8 cellular contexts compared by ENCODE assay signal in genomic region chr10:1368772-1369171, GRCh38.
A peak's percentile ranks its signal among the peaks of the same experiment; 100 is the strongest.
DNase-seq lines count a peak whose midpoint lies in the region; ATAC-seq and TF ChIP-seq lines count a peak whose summit lies in the region.

No MANE protein-coding gene starts in this region.

- peaks cover 13 to 53% (median 26%) of the 10 kb centered on the region in 5 donors for H3K27me3 Mint-ChIP-seq in naive thymus-derived CD8-positive, alpha-beta T cell

- no peaks in the 10 kb centered on the region for H4K20me1 ChIP-seq in OCI-LY7 (ENCODE audit: insufficient read depth, low read length)

- H3K4me1 Mint-ChIP-seq in naive thymus-derived CD8-positive, alpha-beta T cell: peaks cover 0 to 2% (median 0%) of the 10 kb centered on the region in 4 donors

- intact Hi-C loops in OCI-LY7 (cut with micrococcal nuclease; ENCODE audit: unreplicated experiment): no loop called here

- no peaks in the 10 kb centered on the region for H3K4me1 ChIP-seq in OCI-LY7 (ENCODE audit: insufficient read depth, low read length, poor library complexity, severe bottlenecking)

- H3K4me2 ChIP-seq in OCI-LY7 (ENCODE audit: low read length): no peak overlapping the region

- POLR2A ChIA-PET in OCI-LY7 (lab: Charles Lee): interaction anchor here (0.6 kb wide), 3 partner anchors 11 to 38 kb away, joined by 3 to 6 read pairs (median 3); no protein-coding TSS in a partner anchor
- POLR2A ChIA-PET in naive thymus-derived CD8-positive, alpha-beta T cell (lab: Charles Lee): no interaction called here

- peak; percentile 46 to 54 for ATAC-seq in naive thymus-derived CD8-positive, alpha-beta T cell

- DNase-seq in activated naive CD4-positive, alpha-beta T cell treated with Interleukin-2 at 50 U/mL for 16 hours: peak; percentile 29
- DNase-seq in activated naive CD4-positive, alpha-beta T cell (lab: John Stamatoyannopoulos, UW): no peak
- peak; percentile 58 for DNase-seq in OCI-LY7 (ENCODE audit: low spot score)
- DNase-seq in dermis blood vessel endothelial cell: peak; percentile 18
- peak in 2 of 10 donors; percentile 10 to 21 for DNase-seq in naive thymus-derived CD8-positive, alpha-beta T cell
- DNase-seq in COR-L47 (lab: John Stamatoyannopoulos, UW): no peak
- DNase-seq in NCI-H2081 (lab: John Stamatoyannopoulos, UW): no peak
- DNase-seq in NAMALWA (ENCODE audit: low spot score): no peak

- no peak overlapping the region for H2AFZ ChIP-seq in OCI-LY7 (ENCODE audit: low read length)

- no peaks in the 10 kb centered on the region for H3K9me2 ChIP-seq in OCI-LY7 (ENCODE audit: insufficient read depth, low read length)

- BruUV-seq in OCI-LY7 (replicated peaks; lab: Mats Ljungman, UMichigan): no TSS peak

- no peaks in the 10 kb centered on the region for H3K79me2 ChIP-seq in OCI-LY7 (ENCODE audit: insufficient read depth, low read depth, low read length)

- H3K27ac ChIP-seq in OCI-LY7 (ENCODE audit: low read depth, low read length, poor library complexity, severe bottlenecking): no peak overlapping the region

- CTCF ChIA-PET in OCI-LY7 (lab: Charles Lee; ENCODE audit: unreplicated experiment): interaction anchor here (0.6 kb wide), 1 partner anchor 298 kb away, joined by 8 read pairs; no protein-coding TSS in a partner anchor

- no peaks in the 10 kb centered on the region for H3K9me3 ChIP-seq in OCI-LY7 (ENCODE audit: low read length)

- no peak overlapping the region for H3K4me3 Mint-ChIP-seq in naive thymus-derived CD8-positive, alpha-beta T cell

- no peaks in the 10 kb centered on the region for H3K36me3 Mint-ChIP-seq in naive thymus-derived CD8-positive, alpha-beta T cell

- H3K4me3 ChIP-seq in OCI-LY7 (ENCODE audit: low read depth, low read length, poor library complexity, severe bottlenecking): no peak overlapping the region

- peak; percentile 78 for TF ChIP-seq CTCF in OCI-LY7 (conservative IDR thresholded peaks at IDR 0.05; ENCODE audit: low read length)

- H3K36me3 ChIP-seq in OCI-LY7 (ENCODE audit: insufficient read depth, low read length): no peaks in the 10 kb centered on the region

- H3K27ac Mint-ChIP-seq in naive thymus-derived CD8-positive, alpha-beta T cell: no peak overlapping the region

- H3K9me3 Mint-ChIP-seq in naive thymus-derived CD8-positive, alpha-beta T cell: peaks cover 0 to 3% (median 0%) of the 10 kb centered on the region in 9 donors

Comparison
In these comparisons a context has a peak if more than half of its experiments do, and no peak if none do; other contexts are left out.
1. DNase-seq: peak in activated naive CD4-positive, alpha-beta T cell treated with Interleukin-2 at 50 U/mL for 16 hours (single experiment), OCI-LY7 (single experiment) and dermis blood vessel endothelial cell (single experiment); none in activated naive CD4-positive, alpha-beta T cell (0 of 4), COR-L47 (single experiment), NCI-H2081 (0 of 2) and NAMALWA (single experiment).